Comparison of ENCODE assay signal across 13 cellular contexts in genomic region chr16:73202176-73202729, GRCh38.
DNase-seq lines count a peak whose midpoint lies in the region; ATAC-seq and TF ChIP-seq lines count a peak whose summit lies in the region.
"Had no signal": no experiment of that assay in that cellular context is flagged by ENCODE, and none has a peak within 500 bp of the region (broad histone marks: within the 10 kb centered on the region; RNA-seq: fewer than 3 reads in every experiment).

No MANE protein-coding gene starts in this region.

- H3K79me2 ChIP-seq in ACC112 (ENCODE audit: control insufficient read depth, insufficient read depth, low read length, unreplicated experiment), result no peaks in the 10 kb centered on the region

- no peak for TF ChIP-seq POLR2A in adrenal gland (IDR thresholded peaks at IDR 0.05)

- DNase-seq in HS-5 (ENCODE audit: low read depth) (peak; percentile 93), astrocyte of the hippocampus (ENCODE audit: low read depth, low spot score) (peak; percentile 69), left lobe of liver (ENCODE audit: low spot score) (peak; percentile 67), adrenal gland (no peak), GM19240 (ENCODE audit: insufficient read length, low spot score) (no peak), NCI-H146 (lab: John Stamatoyannopoulos, UW) (no peak)
- DNase-seq in activated CD4-positive, alpha-beta T cell treated with anti-CD3 and anti-CD28 coated beads for 48 hours, result no peak
- DNase-seq: activated CD8-positive, alpha-beta T cell treated with anti-CD3 and anti-CD28 coated beads, Interleukin-2, amount 10 ng/mL, durations not matched to agents 7 days and 5 days; activated naive CD4-positive, alpha-beta T cell treated with Interleukin-2 at 50 U/mL for 16 hours; dorsolateral prefrontal cortex; head of caudate nucleus; NCI-H1436 had no signal

- no peaks in the 10 kb centered on the region for H3K9me3 ChIP-seq in adrenal gland (replicated peaks in 1 of 3)

- intact Hi-C loops in adrenal gland (cut with DNase I), result no loop called here

- H3K4me1 ChIP-seq in ACC112 (ENCODE audit: control insufficient read depth, insufficient read depth, low read length, unreplicated experiment), result peaks cover 15% of the 10 kb centered on the region
- no peaks in the 10 kb centered on the region for H3K4me1 ChIP-seq in adrenal gland (replicated peaks in 1 of 2)

- WGBS in adrenal gland, 4 donors, result 73 to 81% (median 78%) methylated on average over 5 of the region's 5 CpGs

- no peaks in the 10 kb centered on the region for H3K36me3 ChIP-seq in ACC112 (ENCODE audit: insufficient read depth, low read length)
- no peaks in the 10 kb centered on the region for H3K36me3 ChIP-seq in adrenal gland (replicated peaks in 1 of 2)

- TF ChIP-seq CTCF in adrenal gland (IDR thresholded peaks at IDR 0.05), result no peak

- ATAC-seq in left lobe of liver, result peak; percentile 94
- ATAC-seq: activated CD8-positive, alpha-beta T cell treated with anti-CD3 and anti-CD28 coated beads, Interleukin-2, amount 10 ng/mL, durations not matched to agents 7 days and 5 days had no signal

- peak overlapping the region; percentile 35 for H2AFZ ChIP-seq in ACC112 (ENCODE audit: low read length, unreplicated experiment)

- H3K27ac ChIP-seq in ACC112 (ENCODE audit: low read depth, low read length) (peak overlapping the region; percentile 52), adrenal gland (no peak overlapping the region)
- H3K27ac ChIP-seq: dorsolateral prefrontal cortex had no signal

- H3K4me3 ChIP-seq in ACC112 (ENCODE audit: low read depth, low read length), result peak overlapping the region; percentile 37; the same call in 1 of the 2 replicates
- H3K4me3 ChIP-seq in adrenal gland, result no peak overlapping the region
- H3K4me3 ChIP-seq: dorsolateral prefrontal cortex had no signal

- no peaks in the 10 kb centered on the region for H3K27me3 ChIP-seq in ACC112 (ENCODE audit: insufficient read depth, low read length)
- H3K27me3 ChIP-seq in adrenal gland, result no peaks in the 10 kb centered on the region

Comparison
In these comparisons a context has a peak if more than half of its experiments do, and no peak if none do; other contexts are left out.
1. DNase-seq: peak in HS-5 (single experiment), astrocyte of the hippocampus (single experiment) and left lobe of liver (single experiment); none in adrenal gland (0 of 7), activated CD4-positive, alpha-beta T cell treated with anti-CD3 and anti-CD28 coated beads for 48 hours (single experiment), GM19240 (single experiment) and NCI-H146 (single experiment).